8 cellular contexts compared by ENCODE assay signal in genomic region chr12:110742718-110743570, GRCh38. TPM values are rescaled to one million over a fixed set of nuclear protein-coding genes. Genes with fewer than 3 reads are reported as not detected.
DNase-seq lines count a peak whose midpoint lies in the region; ATAC-seq and TF ChIP-seq lines count a peak whose summit lies in the region.

Gene PPP1CC, minus strand, starts transcription at chr12:110742891. Its CDS starts 184 bp downstream, at chr12:110742707.

- H3K27me3 Mint-ChIP-seq in activated T-cell treated with anti-CD3 and anti-CD28 coated beads, Interleukin-2, amount 50 U/mL, for 24 hours: no peaks in the 10 kb centered on the region

- H3K27ac ChIP-seq in esophagus (ENCODE audit: low read depth in 2 of 2, low read length in 1 of 2): peak within 1 kb of the TSS; percentile 86 to 91

- H3K4me3 ChIP-seq in esophagus (ENCODE audit: low read depth in 1 of 2, low read length in 2 of 2): peak within 1 kb of the TSS; percentile 90 to 93
- peak within 1 kb of the TSS; percentile 39 for H3K4me3 ChIP-seq in mucosa of stomach (ENCODE audit: low read length)

- peak; percentile 95 for DNase-seq in DMS 273 (lab: John Stamatoyannopoulos, UW; ENCODE audit: unreplicated experiment)
- DNase-seq in KG1 (lab: John Stamatoyannopoulos, UW): peak; percentile 87
- peak; percentile 92 for DNase-seq in activated T-cell treated with anti-CD3 and anti-CD28 coated beads, Interleukin-2, amount 50 U/mL, for 24 hours
- DNase-seq in stimulated activated CD8-positive, alpha-beta memory T cell treated with anti-CD3 and anti-CD28 coated beads, Interleukin-4, amount 100 ng/mL, for 48 hours: peak; percentile 90

- H3K27me3 ChIP-seq in esophagus (ENCODE audit: control insufficient read depth in 1 of 2, insufficient read depth in 2 of 2, low read length in 2 of 2) (no peaks in the 10 kb centered on the region), mucosa of stomach (ENCODE audit: control insufficient read depth, insufficient read depth, low read length) (no peaks in the 10 kb centered on the region)

- H3K4me1 Mint-ChIP-seq in activated T-cell treated with anti-CD3 and anti-CD28 coated beads, Interleukin-2, amount 50 U/mL, for 24 hours (ENCODE audit: low read depth): peaks cover 40% of the 10 kb centered on the region

- peaks cover 2 to 4% of the 10 kb centered on the region in 2 donors for H3K4me1 ChIP-seq in esophagus (ENCODE audit: control insufficient read depth in 2 of 2, insufficient read depth in 2 of 2, low read length in 1 of 2)
- peaks cover 28% of the 10 kb centered on the region for H3K4me1 ChIP-seq in mucosa of stomach (ENCODE audit: control insufficient read depth, insufficient read depth, low read length)

- H3K9ac ChIP-seq in mucosa of stomach (ENCODE audit: low read length): peak within 1 kb of the TSS; percentile 89

- no peaks in the 10 kb centered on the region for H3K9me3 ChIP-seq in esophagus (ENCODE audit: control insufficient read depth in 2 of 2, insufficient read depth in 1 of 2, low read depth in 1 of 2, low read length in 1 of 2)
- H3K9me3 ChIP-seq in mucosa of stomach (ENCODE audit: control insufficient read depth, low read length): no peaks in the 10 kb centered on the region

- H3K36me3 ChIP-seq in esophagus (ENCODE audit: control insufficient read depth in 2 of 2, insufficient read depth in 2 of 2, low read length in 1 of 2) (no peaks in the 10 kb centered on the region), mucosa of stomach (ENCODE audit: control insufficient read depth, insufficient read depth, low read length) (no peaks in the 10 kb centered on the region)

- H3K9me3 Mint-ChIP-seq in activated T-cell treated with anti-CD3 and anti-CD28 coated beads, Interleukin-2, amount 50 U/mL, for 24 hours: no peaks in the 10 kb centered on the region

- WGBS in esophagus, 2 donors: 0 to 1% methylated on average over 59 to 63 of the region's 63 CpGs

- H3K4me3 Mint-ChIP-seq in activated T-cell treated with anti-CD3 and anti-CD28 coated beads, Interleukin-2, amount 50 U/mL, for 24 hours: peak within 1 kb of the TSS; percentile 99

- peak; percentile 54 for ATAC-seq in GM21717 (IDR thresholded peaks at IDR 0.05; ENCODE audit: unreplicated experiment)

- peak within 1 kb of the TSS; percentile 98 for H3K27ac Mint-ChIP-seq in activated T-cell treated with anti-CD3 and anti-CD28 coated beads, Interleukin-2, amount 50 U/mL, for 24 hours

- peaks cover 44% of the 10 kb centered on the region for H3K36me3 Mint-ChIP-seq in activated T-cell treated with anti-CD3 and anti-CD28 coated beads, Interleukin-2, amount 50 U/mL, for 24 hours (ENCODE audit: low read depth)

TF ChIP-seq in PFSK-1, 5 proteins besides CTCF, POLR2A, EP300 and RAD21:
- TF ChIP-seq SIN3A (IDR thresholded peaks at IDR 0.05; ENCODE audit: borderline replicate concordance, insufficient read depth, low read length) (peak; percentile 75; the same call in 1 of the 2 replicates), TAF1 (IDR thresholded peaks at IDR 0.05; ENCODE audit: borderline replicate concordance, insufficient read depth, low read length) (peak; percentile 91), FOXP2 (optimal IDR thresholded peaks at IDR 0.05; ENCODE audit: borderline replicate concordance, extremely low read depth, extremely low read length, insufficient read depth) (peak; percentile 96), REST (IDR thresholded peaks at IDR 0.05; ENCODE audit: insufficient read depth in 1 of 2, low read depth in 2 of 2, low read length in 2 of 2) (peak in 1 of 2 experiments; percentile 46; a peak in 1 of 4 replicates), POLR2AphosphoS5 (IDR thresholded peaks at IDR 0.05; ENCODE audit: low read depth, low read length) (peak; percentile 78)

RNA-seq across cellular contexts. Expression of gene PPP1CC, which starts in this region (rescaled TPM):
- 463 TPM for polyA plus RNA-seq in PFSK-1 (2012; ENCODE audit: insufficient read length, low read depth)
- 10 to 100 TPM; 63.2 to 65.3 TPM for polyA plus RNA-seq in esophagus

Comparison
In these comparisons a context has a peak if more than half of its experiments do, and no peak if none do; other contexts are left out.
1. Peak in every context shown above with its lines: DNase-seq, ATAC-seq, H3K4me3 ChIP-seq and H3K27ac ChIP-seq.